Comparison of ENCODE assay signal across 24 cellular contexts in the genomic region with DNA sequence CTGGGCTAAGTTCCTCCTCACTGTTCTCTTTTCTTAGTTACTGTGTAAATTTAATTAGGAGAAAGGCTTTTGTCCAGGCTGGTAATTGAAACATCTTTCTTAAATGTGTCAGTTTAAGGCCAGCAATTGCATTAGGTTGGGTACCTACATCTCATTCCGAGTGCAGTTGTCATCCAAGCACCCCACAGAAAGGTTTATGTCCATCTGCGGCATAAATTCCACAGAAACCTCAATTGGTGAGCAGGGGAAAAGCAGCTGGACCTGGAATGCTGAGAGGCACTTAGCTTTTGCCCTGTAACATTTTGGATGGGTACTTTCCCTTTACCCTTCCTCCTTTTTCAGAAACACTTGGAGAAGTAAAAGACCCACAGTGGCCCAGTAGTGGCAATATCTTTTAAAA. TPM values are rescaled to one million over a fixed set of nuclear protein-coding genes. Genes with fewer than 3 reads are reported as not detected.
DNase-seq lines count a peak whose midpoint lies in the region; TF ChIP-seq lines count a peak whose summit lies in the region.
"Had no signal": no experiment of that assay in that cellular context is flagged by ENCODE, and none has a peak within 500 bp of the region (broad histone marks: within the 10 kb centered on the region; RNA-seq: fewer than 3 reads in every experiment).

No MANE protein-coding gene starts in this region.

- TF ChIP-seq CTCF in AG04450 (IDR thresholded peaks at IDR 0.05; ENCODE audit: low read depth, low read length) (no peak), astrocyte of the cerebellum (IDR thresholded peaks at IDR 0.05; ENCODE audit: low read depth, low read length, missing control alignments) (no peak), nephron (IDR thresholded peaks at IDR 0.05; ENCODE audit: unreplicated experiment in 3 of 3) (no peak)

- no peak overlapping the region for H3K27ac ChIP-seq in AG04450 (ENCODE audit: low read depth, low read length)
- H3K27ac ChIP-seq: epithelial cell of prostate, left lung, transverse colon had no signal

- H3K27me3 ChIP-seq in AG04450 (ENCODE audit: control insufficient read depth, insufficient read depth, low read length), result no peaks in the 10 kb centered on the region
- H3K27me3 ChIP-seq: left lung, transverse colon had no signal

- H3K36me3 Mint-ChIP-seq in nephron (ENCODE audit: low read depth), result no peaks in the 10 kb centered on the region
- H3K36me3 Mint-ChIP-seq: activated naive CD4-positive, alpha-beta T cell treated with anti-CD3 and anti-CD28 coated beads, Interleukin-2, amount 10 ng/mL, durations not matched to agents 7 days and 5 days; immature natural killer cell had no signal

- H3K27me3 Mint-ChIP-seq in nephron (ENCODE audit: low read depth), result peaks cover 3% of the 10 kb centered on the region
- H3K27me3 Mint-ChIP-seq: stimulated activated naive CD8-positive, alpha-beta T cell treated with anti-CD3 and anti-CD28 coated beads, Interleukin-15, Interleukin-2, amounts not matched to agents 100 ng/mL and 50 ng/mL, for 24 hours had no signal

- in situ Hi-C loops in astrocyte of the cerebellum (cut with HindIII; ENCODE audit: low sequenced_read_pairs), result no loop called here

- no peaks in the 10 kb centered on the region for H3K9me3 ChIP-seq in AG04450 (ENCODE audit: control insufficient read depth, insufficient read depth, low read length)
- H3K9me3 ChIP-seq: HAP-1, left lung, transverse colon had no signal

- H3K4me3 Mint-ChIP-seq in nephron, result peak overlapping the region in 1 of 3 experiments; percentile 16
- H3K4me3 Mint-ChIP-seq: activated CD4-positive, alpha-beta T cell treated with anti-CD3 and anti-CD28 coated beads, Interleukin-2, amount 10 ng/mL, durations not matched to agents 24 days and 14 days; activated naive CD4-positive, alpha-beta T cell treated with anti-CD3 and anti-CD28 coated beads, Interleukin-2, amount 10 ng/mL, durations not matched to agents 7 days and 5 days; immature natural killer cell; stimulated activated naive CD8-positive, alpha-beta T cell treated with anti-CD3 and anti-CD28 coated beads, Interleukin-15, Interleukin-2, amounts not matched to agents 100 ng/mL and 50 ng/mL, for 24 hours had no signal

- POLR2A ChIA-PET in AG04450 (lab: Yijun Ruan, JAX), result no interaction called here

- H3K27ac Mint-ChIP-seq in nephron, result peak overlapping the region; percentile 43 to 80 (median 47)
- H3K27ac Mint-ChIP-seq: activated CD4-positive, alpha-beta T cell treated with anti-CD3 and anti-CD28 coated beads, Interleukin-2, amount 10 ng/mL, durations not matched to agents 24 days and 14 days; activated naive CD4-positive, alpha-beta T cell treated with anti-CD3 and anti-CD28 coated beads, Interleukin-2, amount 10 ng/mL, durations not matched to agents 7 days and 5 days; immature natural killer cell; stimulated activated naive CD8-positive, alpha-beta T cell treated with anti-CD3 and anti-CD28 coated beads, Interleukin-15, Interleukin-2, amounts not matched to agents 100 ng/mL and 50 ng/mL, for 24 hours had no signal

- H3K9me3 Mint-ChIP-seq in nephron, result peaks cover 3% of the 10 kb centered on the region
- H3K9me3 Mint-ChIP-seq: activated CD4-positive, alpha-beta T cell treated with anti-CD3 and anti-CD28 coated beads, Interleukin-2, amount 10 ng/mL, durations not matched to agents 24 days and 14 days; activated naive CD4-positive, alpha-beta T cell treated with anti-CD3 and anti-CD28 coated beads, Interleukin-2, amount 10 ng/mL, durations not matched to agents 7 days and 5 days; immature natural killer cell; stimulated activated naive CD8-positive, alpha-beta T cell treated with anti-CD3 and anti-CD28 coated beads, Interleukin-15, Interleukin-2, amounts not matched to agents 100 ng/mL and 50 ng/mL, for 24 hours had no signal

- DNase-seq in AG04450 (ENCODE audit: low read depth, low spot score) (peak; percentile 30), LHCN-M2 (ENCODE audit: low read depth) (peak; percentile 68), astrocyte of the cerebellum (ENCODE audit: low read depth) (peak; percentile 28), occipital lobe (lab: John Stamatoyannopoulos, UW) (no peak), hypothalamus (lab: John Stamatoyannopoulos, UW) (no peak), T-helper 9 cell (no peak), anterior cingulate cortex (lab: John Stamatoyannopoulos, UW) (no peak)
- DNase-seq: 8988T; activated CD4-positive, alpha-beta T cell treated with anti-CD3 and anti-CD28 coated beads, Interleukin-2, amount 10 ng/mL, durations not matched to agents 24 days and 14 days; activated naive CD4-positive, alpha-beta T cell treated with anti-CD3 and anti-CD28 coated beads, Interleukin-2, amount 10 ng/mL, durations not matched to agents 7 days and 5 days; aorta; cerebellar nuclear complex; immature natural killer cell; KBM-7; left lung; NCI-H1694 treated with DMSO at 0.1 percent for 48 hours; OCI-M1; Right ventricle myocardium superior; stimulated activated CD4-positive, alpha-beta T cell treated with anti-CD3 and anti-CD28 coated beads, Interleukin-4, amount 100 ng/mL, for 1 hour; transverse colon had no signal

- H3K4me3 ChIP-seq in AG04450 (ENCODE audit: low read depth, low read length) (no peak overlapping the region), astrocyte of the cerebellum (ENCODE audit: low read depth, low read length) (no peak overlapping the region)
- H3K4me3 ChIP-seq: HAP-1, left lung, transverse colon had no signal

- peaks cover 31% of the 10 kb centered on the region for H3K4me1 Mint-ChIP-seq in nephron
- H3K4me1 Mint-ChIP-seq: activated naive CD4-positive, alpha-beta T cell treated with anti-CD3 and anti-CD28 coated beads, Interleukin-2, amount 10 ng/mL, durations not matched to agents 7 days and 5 days; immature natural killer cell had no signal

- CTCF ChIA-PET in AG04450 (lab: Charles Lee), result no interaction called here

RNA-seq across cellular contexts. Expression of a gene that starts 11.4 kb away (rescaled TPM):
- polyA plus RNA-seq in AG04450 (2011; rRNA removed), result 8.2 and 10.4 TPM in 2 replicates
- 6.7 and 8.9 TPM in 2 replicates for polyA minus RNA-seq in AG04450 (2011; rRNA and poly(A)+ RNA removed)
- total RNA-seq in LHCN-M2 (2014; rRNA removed) (0.45 and 0.52 TPM in 2 replicates), occipital lobe (18.9 TPM)
- 2.2 TPM for polyA plus RNA-seq in LHCN-M2 (2012)

Comparison
In these comparisons a context has a peak if more than half of its experiments do, and no peak if none do; other contexts are left out.
1. DNase-seq: peak in AG04450 (single experiment), LHCN-M2 (single experiment) and astrocyte of the cerebellum (single experiment); none in occipital lobe (single experiment), hypothalamus (0 of 51), T-helper 9 cell (single experiment) and anterior cingulate cortex (0 of 58).
2. RNA of a gene that starts 11.4 kb away (total RNA-seq): 18.9 TPM in occipital lobe (single experiment); 0.45 to 0.52 TPM in LHCN-M2; every median in the first group is over 10 times any median in the second.